Comparison of ENCODE assay signal across 23 cellular contexts in the genomic region with DNA sequence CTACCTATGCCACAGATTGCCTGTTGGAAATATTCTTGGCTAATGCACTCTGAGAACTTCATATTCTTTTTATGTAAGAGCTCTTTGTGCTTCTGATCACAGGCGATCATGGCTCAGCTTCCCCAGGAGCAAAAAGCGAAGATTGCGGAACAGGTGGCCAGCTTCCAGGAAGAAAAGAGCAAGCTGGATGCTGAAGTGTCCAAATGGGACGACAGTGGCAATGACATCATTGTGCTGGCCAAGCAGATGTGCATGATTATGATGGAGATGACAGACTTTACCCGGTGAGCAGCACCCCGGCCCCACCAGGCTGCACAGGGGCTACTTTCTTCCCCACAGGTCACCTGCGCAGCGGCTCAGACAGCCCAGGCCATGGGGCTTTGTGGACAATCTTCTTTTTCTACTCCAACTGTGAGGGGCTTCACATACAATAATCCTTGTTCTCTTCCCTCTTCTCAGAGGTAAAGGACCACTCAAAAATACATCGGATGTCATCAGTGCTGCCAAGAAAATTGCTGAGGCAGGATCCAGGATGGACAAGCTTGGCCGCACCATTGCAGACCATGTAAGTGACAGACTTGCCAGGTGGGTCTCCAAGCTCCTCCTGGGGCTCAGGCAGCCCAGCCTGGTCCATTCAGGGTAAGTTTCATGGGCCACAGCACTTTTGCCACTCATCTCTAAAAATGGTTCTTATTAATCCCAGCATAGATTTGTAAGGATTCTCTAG. TPM values are rescaled to one million over a fixed set of nuclear protein-coding genes. Genes with fewer than 3 reads are reported as not detected.
DNase-seq lines count a peak whose midpoint lies in the region; ATAC-seq and TF ChIP-seq lines count a peak whose summit lies in the region.
"Had no signal": no experiment of that assay in that cellular context is flagged by ENCODE, and none has a peak within 500 bp of the region (broad histone marks: within the 10 kb centered on the region; RNA-seq: fewer than 3 reads in every experiment).

No MANE protein-coding gene starts in this region.

- no peak overlapping the region for H2AFZ ChIP-seq in neural progenitor cell (replicated peaks)

- H3K36me3 ChIP-seq in left ventricle myocardium inferior (peaks cover 92% of the 10 kb centered on the region), neural progenitor cell (no peaks in the 10 kb centered on the region)

- H3K27me3 Mint-ChIP-seq in osteocyte (ENCODE audit: unreplicated experiment) (no peaks in the 10 kb centered on the region), neural progenitor cell (ENCODE audit: insufficient read depth, low read depth) (peaks cover 9% of the 10 kb centered on the region)

- peaks cover 64% of the 10 kb centered on the region for H3K36me3 Mint-ChIP-seq in osteocyte (ENCODE audit: unreplicated experiment)
- H3K36me3 Mint-ChIP-seq in neural progenitor cell: peaks cover 56% of the 10 kb centered on the region

- H3K27ac Mint-ChIP-seq in osteocyte (ENCODE audit: unreplicated experiment) (no peak overlapping the region), neural progenitor cell (no peak overlapping the region)

- TF ChIP-seq CTCF in left ventricle myocardium inferior (IDR thresholded peaks at IDR 0.05; ENCODE audit: borderline replicate concordance) (no peak), dorsolateral prefrontal cortex (IDR thresholded peaks at IDR 0.05 in 54 of 56, conservative IDR thresholded peaks at IDR 0.05 in 2 of 56; ENCODE audit: low read depth in 1 of 56, partially characterized antibody in 56 of 56) (no peak), osteocyte (IDR thresholded peaks at IDR 0.05) (no peak), neural progenitor cell (IDR thresholded peaks at IDR 0.05) (no peak)

- no peak overlapping the region for H3K4me2 ChIP-seq in neural progenitor cell

- no peaks in the 10 kb centered on the region for H3K9me3 Mint-ChIP-seq in osteocyte (ENCODE audit: unreplicated experiment)
- no peaks in the 10 kb centered on the region for H3K9me3 Mint-ChIP-seq in neural progenitor cell

- H3K27me3 ChIP-seq in left ventricle myocardium inferior (ENCODE audit: low read depth): no peaks in the 10 kb centered on the region
- no peaks in the 10 kb centered on the region for H3K27me3 ChIP-seq in dorsolateral prefrontal cortex
- no peaks in the 10 kb centered on the region for H3K27me3 ChIP-seq in neural progenitor cell
- H3K27me3 ChIP-seq: BE2C, SJSA1 had no signal

- intact Hi-C loops in left ventricle myocardium inferior (cut with micrococcal nuclease) (no loop called here), cardiac septum (cut with DNase I) (loop anchor here (5.0 kb wide), 1 partner anchor 283 kb away; no protein-coding TSS in a partner anchor), dorsolateral prefrontal cortex (cut with DNase I) (no loop called here)

- H4K20me1 ChIP-seq in neural progenitor cell (ENCODE audit: low read depth): peaks cover 14% of the 10 kb centered on the region

- H3K4me3 ChIP-seq in left ventricle myocardium inferior (no peak overlapping the region), dorsolateral prefrontal cortex (no peak overlapping the region), neural progenitor cell (no peak overlapping the region)
- H3K4me3 ChIP-seq: K562, SJSA1 had no signal

- H3K9ac ChIP-seq in neural progenitor cell: no peak overlapping the region

- no peaks in the 10 kb centered on the region for H3K4me1 Mint-ChIP-seq in osteocyte (ENCODE audit: unreplicated experiment)
- H3K4me1 Mint-ChIP-seq in neural progenitor cell: peaks cover 5% of the 10 kb centered on the region
- H3K4me1 Mint-ChIP-seq: CD14-positive monocyte had no signal

- H3K4me3 Mint-ChIP-seq in osteocyte (ENCODE audit: unreplicated experiment) (no peak overlapping the region), neural progenitor cell (no peak overlapping the region)
- H3K4me3 Mint-ChIP-seq: CD14-positive monocyte had no signal

- no peaks in the 10 kb centered on the region for H3F3A ChIP-seq in neural progenitor cell (ENCODE audit: low read depth)

- peak overlapping the region; percentile 86 for H3K27ac ChIP-seq in left ventricle myocardium inferior (replicated peaks)
- peak overlapping the region in 50 of 59 donors; percentile 7 to 98 (median 90) for H3K27ac ChIP-seq in dorsolateral prefrontal cortex
- peak overlapping the region; percentile 37 for H3K27ac ChIP-seq in substantia nigra (ENCODE audit: low read depth, low read length, poor library complexity, severe bottlenecking)
- H3K27ac ChIP-seq in neural progenitor cell: no peak overlapping the region
- H3K27ac ChIP-seq: SJSA1 had no signal

- no peak for ATAC-seq in HG03159 (IDR thresholded peaks at IDR 0.05; ENCODE audit: unreplicated experiment)
- ATAC-seq: K562, PC-3, Right ventricle myocardium inferior had no signal

- no peaks in the 10 kb centered on the region for H3K79me2 ChIP-seq in neural progenitor cell (ENCODE audit: low read depth)

- peaks cover 41% of the 10 kb centered on the region for H3K4me1 ChIP-seq in left ventricle myocardium inferior
- H3K4me1 ChIP-seq in neural progenitor cell: no peaks in the 10 kb centered on the region
- H3K4me1 ChIP-seq: SJSA1 had no signal

- DNase-seq in left ventricle myocardium inferior (no peak), cardiac septum (ENCODE audit: low spot score) (no peak), dorsolateral prefrontal cortex (no peak), osteocyte (ENCODE audit: extremely low spot score, unreplicated experiment) (peak; percentile 38), substantia nigra (lab: John Stamatoyannopoulos, UW) (no peak), neural progenitor cell (ENCODE audit: low spot score) (no peak), NAMALWA (ENCODE audit: low spot score) (no peak)
- DNase-seq: 8988T; ACHN; BE2C; Kasumi-1; NCI-H2029; NCI-H446 treated with DMSO at 0.1 percent for 48 hours; NCI-H526; NCI-H82; NK-92 treated with Interleukin-12 subunit alpha and Interleukin-12 subunit beta, amount 100 ng/mL, for 24 hours; PC-3 had no signal

- H3K9me3 ChIP-seq in left ventricle myocardium inferior (replicated peaks): no peaks in the 10 kb centered on the region
- H3K9me3 ChIP-seq in neural progenitor cell (ENCODE audit: low read depth): no peaks in the 10 kb centered on the region
- H3K9me3 ChIP-seq: BE2C, SJSA1 had no signal

RNA-seq across cellular contexts. Expression of a gene that starts 55.4 kb away (rescaled TPM):
- total RNA-seq in left ventricle myocardium inferior (not detected), cardiac septum (not detected), dorsolateral prefrontal cortex (10 to 100 TPM; 19.2 to 91.2 (median 65.0) TPM), osteocyte (not detected in 2 replicates), neural progenitor cell (ENCODE audit: low replicate concordance) (not detected in 2 replicates)
- total RNA-seq: M059J, PC-3, Right ventricle myocardium inferior had no signal

Comparison
In these comparisons a context has a peak if more than half of its experiments do, and no peak if none do; other contexts are left out.
1. RNA of a gene that starts 55.4 kb away (total RNA-seq): 19.2 to 91.2 TPM in dorsolateral prefrontal cortex; not detected in osteocyte, not detected in left ventricle myocardium inferior (single experiment), not detected in cardiac septum (single experiment) and not detected in neural progenitor cell; every median in the first group is over 10 times any median in the second.